ENCODE assay signal across 15 cellular contexts in the genomic region with DNA sequence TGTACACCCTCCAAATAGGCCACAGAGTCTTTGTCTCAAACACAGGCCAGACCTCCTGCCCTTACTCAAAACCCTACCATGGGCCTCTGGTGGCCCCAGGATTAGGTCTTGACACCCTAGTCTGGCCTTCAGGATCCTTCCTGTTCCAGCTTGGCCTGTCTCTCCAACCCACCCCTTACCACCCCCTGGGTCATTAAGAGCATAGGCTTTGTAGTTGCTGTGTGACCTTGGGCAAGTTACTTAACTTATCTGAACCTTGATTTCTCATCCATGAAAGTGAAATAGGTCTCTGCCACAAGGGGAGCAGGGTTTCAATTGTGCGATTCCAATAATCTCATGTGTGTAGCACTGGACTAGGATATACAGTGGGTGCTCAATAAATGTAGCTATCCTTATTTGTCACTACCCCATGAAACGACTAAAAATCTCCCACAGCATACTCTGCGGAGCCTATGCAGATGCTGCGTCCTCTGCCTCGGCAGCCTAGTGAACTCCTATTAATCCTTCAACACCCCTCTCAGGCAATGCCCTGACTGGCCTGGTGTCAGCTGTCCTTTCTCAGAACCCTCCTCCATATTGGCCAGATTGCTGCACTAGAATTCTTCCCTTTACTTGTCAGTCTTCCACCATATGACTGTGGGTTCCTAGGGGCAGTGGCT. TPM values are rescaled to one million over a fixed set of nuclear protein-coding genes. Genes with fewer than 3 reads are reported as not detected.
DNase-seq lines count a peak whose midpoint lies in the region; ATAC-seq, FAIRE-seq and TF ChIP-seq lines count a peak whose summit lies in the region.
"Had no signal": no experiment of that assay in that cellular context is flagged by ENCODE, and none has a peak within 500 bp of the region (broad histone marks: within the 10 kb centered on the region; RNA-seq: fewer than 3 reads in every experiment).

No MANE protein-coding gene starts in this region.

- in situ Hi-C loops in K562 (cut with MboI) = loop anchor here (25.0 kb wide), 1 partner anchor 1038 kb away; no protein-coding TSS in a partner anchor

- no peak overlapping the region for H3K4me3 Mint-ChIP-seq in activated naive CD4-positive, alpha-beta T cell treated with anti-CD3 and anti-CD28 coated beads, Interleukin-2, amount 50 U/mL, for 24 hours
- no peak overlapping the region for H3K4me3 Mint-ChIP-seq in mesothelial cell of epicardium
- H3K4me3 Mint-ChIP-seq: GM23338, H9 had no signal

- no peaks in the 10 kb centered on the region for H3K9me3 Mint-ChIP-seq in activated naive CD4-positive, alpha-beta T cell treated with anti-CD3 and anti-CD28 coated beads, Interleukin-2, amount 50 U/mL, for 24 hours
- H3K9me3 Mint-ChIP-seq in activated naive CD4-positive, alpha-beta T cell treated with anti-CD3 and anti-CD28 coated beads, Interleukin-2, amount 50 U/mL, for 72 hours = no peaks in the 10 kb centered on the region
- H3K9me3 Mint-ChIP-seq in mesothelial cell of epicardium = no peaks in the 10 kb centered on the region
- H3K9me3 Mint-ChIP-seq: GM23338, H9 had no signal

- no peak for TF ChIP-seq POLR2A in K562 (conservative IDR thresholded peaks at IDR 0.05)

- peaks cover 80% of the 10 kb centered on the region; the same call in 2 of the 3 replicates for H3K36me3 ChIP-seq in K562 (ENCODE audit: control insufficient read depth, insufficient read depth, low read length)
- H3K36me3 ChIP-seq: BLaER1 treated with 17β-estradiol and CSF1 and Interleukin-3, amounts not matched to agents 10 nM and 100 nM had no signal

- H3K27ac ChIP-seq in K562 (ENCODE audit: extremely low read depth, low read depth, low read length) = peak overlapping the region; percentile 0; the same call in 1 of the 3 replicates
- H3K27ac ChIP-seq: BLaER1 treated with 17β-estradiol and CSF1 and Interleukin-3, amounts not matched to agents 10 nM and 100 nM had no signal

- POLR2A ChIA-PET in K562 (lab: Yijun Ruan, JAX) = interaction anchor here (0.6 to 5.6 kb wide), 4 partner anchors 8 to 83 kb away, joined by 3 to 39 read pairs (median 3); no protein-coding TSS in a partner anchor

- CTCF ChIA-PET in K562 (lab: Yijun Ruan, JAX; ENCODE audit: low intra/inter-chr PET ratio) = interaction anchor here (0.6 kb wide), 1 partner anchor 54 kb away, joined by 7 read pairs; no protein-coding TSS in a partner anchor

- TF ChIP-seq RAD21 in K562 (CRISPR knock-in tag; conservative IDR thresholded peaks at IDR 0.05 in 1 of 2, IDR thresholded peaks at IDR 0.05 in 1 of 2) = no peak

- no peak for TF ChIP-seq CTCF in K562 (IDR thresholded peaks at IDR 0.05 in 2 of 3, conservative IDR thresholded peaks at IDR 0.05 in 1 of 3; ENCODE audit: insufficient read depth in 2 of 3, low read depth in 1 of 3, low read length in 3 of 3)
- no peak for TF ChIP-seq CTCF in mesothelial cell of epicardium (IDR thresholded peaks at IDR 0.05; ENCODE audit: unreplicated experiment)

- H4K20me1 ChIP-seq in K562 (replicated peaks; ENCODE audit: control insufficient read depth, insufficient read depth, low read length) = peaks cover 14% of the 10 kb centered on the region; the same call in 1 of the 2 replicates
- H4K20me1 ChIP-seq: BLaER1 treated with 17β-estradiol and CSF1 and Interleukin-3, amounts not matched to agents 10 nM and 100 nM had no signal

- H3K27me3 ChIP-seq in K562 (ENCODE audit: control insufficient read depth in 2 of 2, insufficient read depth in 2 of 2, low read length in 2 of 2) = no peaks in the 10 kb centered on the region

- DNase-seq in activated naive CD4-positive, alpha-beta T cell treated with anti-CD3 and anti-CD28 coated beads, Interleukin-2, amount 50 U/mL, for 72 hours (ENCODE audit: low spot score in 2 of 2) = no peak
- DNase-seq in K562 (ENCODE audit: extremely low read depth in 1 of 4, low spot score in 3 of 4) = peak in 1 of 4 experiments; percentile 8
- DNase-seq in mesothelial cell of epicardium (ENCODE audit: low spot score in 2 of 2, unreplicated experiment in 2 of 2) = no peak
- DNase-seq in T1000 (lab: John Stamatoyannopoulos, UW) = no peak
- no peak for DNase-seq in SKM-1 treated with dmso at 0.1 percent for 144 hours (lab: John Stamatoyannopoulos, UW; ENCODE audit: unreplicated experiment)
- DNase-seq: 8988T; ACHN; CD4-positive, CD25-positive, alpha-beta regulatory T cell; H9 had no signal

- H3K36me3 Mint-ChIP-seq in activated naive CD4-positive, alpha-beta T cell treated with anti-CD3 and anti-CD28 coated beads, Interleukin-2, amount 50 U/mL, for 24 hours = no peaks in the 10 kb centered on the region
- no peaks in the 10 kb centered on the region for H3K36me3 Mint-ChIP-seq in activated naive CD4-positive, alpha-beta T cell treated with anti-CD3 and anti-CD28 coated beads, Interleukin-2, amount 50 U/mL, for 72 hours
- H3K36me3 Mint-ChIP-seq in mesothelial cell of epicardium = no peaks in the 10 kb centered on the region
- H3K36me3 Mint-ChIP-seq: CD4-positive, CD25-positive, alpha-beta regulatory T cell had no signal

- TF ChIP-seq EP300 in K562 (IDR thresholded peaks at IDR 0.05; ENCODE audit: low read length) = no peak

- no peaks in the 10 kb centered on the region for H3K9me1 ChIP-seq in K562 (ENCODE audit: control insufficient read depth, insufficient read depth, low read length)

- peaks cover 4% of the 10 kb centered on the region for H3K27me3 Mint-ChIP-seq in activated naive CD4-positive, alpha-beta T cell treated with anti-CD3 and anti-CD28 coated beads, Interleukin-2, amount 50 U/mL, for 24 hours
- H3K27me3 Mint-ChIP-seq in mesothelial cell of epicardium (ENCODE audit: low read depth) = no peaks in the 10 kb centered on the region

- peak; percentile 64 for FAIRE-seq in K562 (lab: Jason Lieb, UNC)

- no TSS peak for BruUV-seq in K562 (replicated peaks; lab: Mats Ljungman, UMichigan)

- no peak overlapping the region for H3K4me3 ChIP-seq in K562
- H3K4me3 ChIP-seq: BLaER1 treated with 17β-estradiol and CSF1 and Interleukin-3, amounts not matched to agents 10 nM and 100 nM; GM23338 had no signal

- H3K79me2 ChIP-seq in K562 (ENCODE audit: control insufficient read depth, insufficient read depth, low read length) = peaks cover 74% of the 10 kb centered on the region

- no peak for ATAC-seq in activated naive CD4-positive, alpha-beta T cell treated with anti-CD3 and anti-CD28 coated beads, Interleukin-2, amount 50 U/mL, for 72 hours
- ATAC-seq in K562 (no peak), GM18907 (IDR thresholded peaks at IDR 0.05; ENCODE audit: unreplicated experiment) (no peak)
- ATAC-seq: GM23338 had no signal

- H3K4me1 Mint-ChIP-seq in activated naive CD4-positive, alpha-beta T cell treated with anti-CD3 and anti-CD28 coated beads, Interleukin-2, amount 50 U/mL, for 24 hours = peaks cover 14% of the 10 kb centered on the region
- peaks cover 23% of the 10 kb centered on the region for H3K4me1 Mint-ChIP-seq in mesothelial cell of epicardium

- 77% methylated on average over 5 of the region's 5 CpGs for WGBS in K562 (ENCODE audit: insufficient coverage, low coverage, missing lambda C conversion rate)

- no peak overlapping the region for H3K4me2 ChIP-seq in K562 (ENCODE audit: insufficient read depth, low read length)
- H3K4me2 ChIP-seq: GM23338 had no signal

- peaks cover 54 to 83% of the 10 kb centered on the region in 2 experiments for H3K4me1 ChIP-seq in K562 (replicated peaks in 1 of 2; ENCODE audit: control insufficient read depth in 2 of 2, insufficient read depth in 2 of 2, low read length in 2 of 2)

- no peak overlapping the region for H2AFZ ChIP-seq in K562 (ENCODE audit: low read depth, low read length)

- peak overlapping the region; percentile 10 for H3K27ac Mint-ChIP-seq in activated naive CD4-positive, alpha-beta T cell treated with anti-CD3 and anti-CD28 coated beads, Interleukin-2, amount 50 U/mL, for 24 hours
- no peak overlapping the region for H3K27ac Mint-ChIP-seq in activated naive CD4-positive, alpha-beta T cell treated with anti-CD3 and anti-CD28 coated beads, Interleukin-2, amount 50 U/mL, for 72 hours
- peak overlapping the region; percentile 37 for H3K27ac Mint-ChIP-seq in mesothelial cell of epicardium
- H3K27ac Mint-ChIP-seq: GM23338 had no signal

- H3K9ac ChIP-seq in K562 (ENCODE audit: insufficient read depth in 1 of 2, low read depth in 2 of 2, low read length in 2 of 2) = no peak overlapping the region; a peak in 1 of 4 replicates
- H3K9ac ChIP-seq: BLaER1 treated with 17β-estradiol and CSF1 and Interleukin-3, amounts not matched to agents 10 nM and 100 nM had no signal

- intact Hi-C loops in K562 (cut with micrococcal nuclease) = no loop called here

- no peaks in the 10 kb centered on the region for H3K9me3 ChIP-seq in K562 (replicated peaks; ENCODE audit: control insufficient read depth, insufficient read depth, low read depth, low read length)
- H3K9me3 ChIP-seq: BLaER1 treated with 17β-estradiol and CSF1 and Interleukin-3, amounts not matched to agents 10 nM and 100 nM had no signal

RNA-seq across cellular contexts. Expression of gene NOL4L, which starts 39.7 kb away (rescaled TPM):
- total RNA-seq in activated naive CD4-positive, alpha-beta T cell treated with anti-CD3 and anti-CD28 coated beads, Interleukin-2, amount 50 U/mL, for 72 hours = 10 to 100 TPM; 21.2 to 30.7 TPM
- total RNA-seq in K562 (2011; cell fraction: chromatin; rRNA removed; ENCODE audit: low replicate concordance) = 83.7 and 101 TPM in 2 replicates
- total RNA-seq in K562 (2011; cell fraction: nucleolus; rRNA removed) = 37.2 and 38.4 TPM in 2 replicates
- 54.0 and 63.1 TPM in 2 replicates for total RNA-seq in K562 (2011; cell fraction: nucleoplasm; rRNA removed)
- total RNA-seq in K562 (2014; rRNA removed) (14.8 and 17.9 TPM in 2 replicates), K562 (2014; rRNA removed; fragmentation: Illumina TruSeq; extraction: Trizol) (9.7 and 10.6 TPM in 2 replicates), K562 (2015; rRNA removed; fragmentation: Illumina TruSeq; extraction: Trizol) (13.8 and 14.1 TPM in 2 replicates), K562 (2021) (33.2 and 36.2 TPM in 2 replicates), mesothelial cell of epicardium (90.6 to 93.7 TPM (median 91.3 TPM) in 3 replicates)
- polyA plus RNA-seq in K562 (2011; rRNA removed) (11.6 and 15.4 TPM in 2 replicates), K562 (2014; fragmentation: Illumina TruSeq; extraction: Trizol) (14.8 and 16.0 TPM in 2 replicates), K562 (2014; fragmentation: Nextera tagmentation; extraction: Ambion mirVana) (1 to 10 TPM; 5.1 to 6.6 TPM), K562 (2014; rRNA removed) (13.6 and 15.9 TPM in 2 replicates)
- 9.9 and 14.8 TPM in 2 replicates for polyA plus RNA-seq in K562 (2011; cell fraction: cytosol; rRNA removed)
- 42.8 and 74.6 TPM in 2 replicates for polyA plus RNA-seq in K562 (2011; cell fraction: nucleus; rRNA removed)
- polyA plus RNA-seq in K562 (2012) = 15.9 and 17.9 TPM in 2 replicates
- 10.1 and 11.5 TPM in 2 replicates for polyA minus RNA-seq in K562 (2011; rRNA and poly(A)+ RNA removed)
- 15.5 and 25.2 TPM in 2 replicates for polyA minus RNA-seq in K562 (2011; cell fraction: cytosol; rRNA and poly(A)+ RNA removed)
- 17.2 and 19.1 TPM in 2 replicates for polyA minus RNA-seq in K562 (2011; cell fraction: nucleus; rRNA and poly(A)+ RNA removed)

RNA-seq across cellular contexts. Expression of gene C20orf203, which starts 48.9 kb away (rescaled TPM):
- total RNA-seq in activated naive CD4-positive, alpha-beta T cell treated with anti-CD3 and anti-CD28 coated beads, Interleukin-2, amount 50 U/mL, for 72 hours = under 1 TPM in 1 of 2 donors, not detected in 1; 0.10 TPM
- 15.7 and 23.6 TPM in 2 replicates for total RNA-seq in K562 (2011; cell fraction: chromatin; rRNA removed; ENCODE audit: low replicate concordance)
- 8.0 and 10.7 TPM in 2 replicates for total RNA-seq in K562 (2011; cell fraction: nucleolus; rRNA removed)
- 19.4 and 25.1 TPM in 2 replicates for total RNA-seq in K562 (2011; cell fraction: nucleoplasm; rRNA removed)
- total RNA-seq in K562 (2014; rRNA removed) (0.68 and 0.78 TPM in 2 replicates), K562 (2014; rRNA removed; fragmentation: Illumina TruSeq; extraction: Trizol) (0.48 and 0.62 TPM in 2 replicates), K562 (2015; rRNA removed; fragmentation: Illumina TruSeq; extraction: Trizol) (0.57 and 0.58 TPM in 2 replicates), K562 (2021) (2.0 and 2.4 TPM in 2 replicates), mesothelial cell of epicardium (0.98 to 1.6 TPM (median 1.2 TPM) in 3 replicates)
- polyA plus RNA-seq in K562 (2011; rRNA removed) (0.52 and 1.5 TPM in 2 replicates), K562 (2014; fragmentation: Illumina TruSeq; extraction: Trizol) (0.58 and 0.68 TPM in 2 replicates), K562 (2014; fragmentation: Nextera tagmentation; extraction: Ambion mirVana) (under 1 TPM; 0.56 to 0.69 TPM), K562 (2014; rRNA removed) (2.0 and 2.3 TPM in 2 replicates)
- 0.60 and 1.3 TPM in 2 replicates for polyA plus RNA-seq in K562 (2011; cell fraction: cytosol; rRNA removed)
- 3.0 and 4.6 TPM in 2 replicates for polyA plus RNA-seq in K562 (2011; cell fraction: nucleus; rRNA removed)
- 0.73 and 1.5 TPM in 2 replicates for polyA plus RNA-seq in K562 (2012)
- polyA minus RNA-seq in K562 (2011; rRNA and poly(A)+ RNA removed) = 0.21 and 0.72 TPM in 2 replicates
- 0.64 TPM in 1 of 2 replicates, not detected in the other for polyA minus RNA-seq in K562 (2011; cell fraction: cytosol; rRNA and poly(A)+ RNA removed)
- polyA minus RNA-seq in K562 (2011; cell fraction: nucleus; rRNA and poly(A)+ RNA removed) = 0.81 and 4.7 TPM in 2 replicates
- total RNA-seq: Daoy, GM23338, HT1080 had no signal

Comparison
In these comparisons a context has a peak if more than half of its experiments do, and no peak if none do; other contexts are left out.
1. H3K27ac Mint-ChIP-seq: peak in activated naive CD4-positive, alpha-beta T cell treated with anti-CD3 and anti-CD28 coated beads, Interleukin-2, amount 50 U/mL, for 24 hours (single experiment) and mesothelial cell of epicardium (single experiment); none in activated naive CD4-positive, alpha-beta T cell treated with anti-CD3 and anti-CD28 coated beads, Interleukin-2, amount 50 U/mL, for 72 hours (0 of 2).